In the genomic region with DNA sequence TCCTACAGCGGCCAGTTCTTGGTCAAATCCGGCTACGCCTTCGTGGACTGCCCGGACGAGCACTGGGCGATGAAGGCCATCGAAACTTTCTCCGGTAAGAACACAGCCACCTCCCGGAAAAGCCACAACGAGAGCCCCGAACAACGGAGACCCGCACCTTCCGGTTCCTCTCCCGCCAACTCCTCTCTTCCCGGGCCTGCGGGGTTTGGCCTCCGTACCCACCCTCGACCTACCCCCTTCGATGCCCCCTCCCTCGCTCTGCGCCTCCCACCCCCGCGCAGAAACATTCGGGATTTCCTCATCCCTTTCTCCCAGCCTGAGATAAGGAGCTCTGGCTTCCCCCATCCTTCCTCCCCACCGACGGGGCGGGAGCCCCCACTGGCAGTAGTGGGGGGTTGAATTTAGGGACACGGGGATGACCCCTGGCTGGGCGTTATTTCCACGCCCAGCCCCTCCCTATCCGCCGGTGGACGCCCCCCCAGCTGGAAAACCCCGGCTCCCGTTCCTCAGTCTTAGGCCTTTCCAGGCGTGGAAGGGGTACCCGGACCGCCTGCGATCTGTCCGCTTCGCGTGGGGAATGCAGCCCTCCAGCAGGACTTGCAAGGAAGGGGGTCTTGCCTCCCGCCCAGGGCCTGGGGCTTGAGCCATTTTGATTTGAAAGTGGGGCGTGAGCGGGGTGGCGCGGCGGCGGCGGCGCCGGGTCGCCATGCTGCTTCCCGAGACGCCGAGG, we compare ENCODE assay signal across 8 cellular contexts. TPM values are rescaled to one million over a fixed set of nuclear protein-coding genes. Genes with fewer than 3 reads are reported as not detected.
DNase-seq lines count a peak whose midpoint lies in the region; ATAC-seq and TF ChIP-seq lines count a peak whose summit lies in the region.

No MANE protein-coding gene starts in this region.

- H3K9ac ChIP-seq in NT2/D1 (ENCODE audit: insufficient read length, low read depth), result peak overlapping the region; percentile 100

- H3K4me3 ChIP-seq in NT2/D1 (ENCODE audit: insufficient read length, low read depth), result peak overlapping the region; percentile 91
- H3K4me3 ChIP-seq in osteoblast (ENCODE audit: insufficient read depth, low read length), result peak overlapping the region; percentile 79

- H2AFZ ChIP-seq in osteoblast (ENCODE audit: low read length), result peak overlapping the region; percentile 86

- H3K9me3 ChIP-seq in NT2/D1 (ENCODE audit: insufficient read depth, low read length) (no peaks in the 10 kb centered on the region), osteoblast (ENCODE audit: low read depth, low read length) (no peaks in the 10 kb centered on the region)

- H3K27ac Mint-ChIP-seq in effector memory CD8-positive, alpha-beta T cell, result peak overlapping the region; percentile 35 to 41

- H3K79me2 ChIP-seq in osteoblast (ENCODE audit: insufficient read depth, low read length), result peaks cover 36% of the 10 kb centered on the region

- DNase-seq in GM10266 (ENCODE audit: extremely low spot score), result peak; percentile 42
- no peak for DNase-seq in NT2/D1 (ENCODE audit: low read depth, low spot score)
- no peak for DNase-seq in effector memory CD8-positive, alpha-beta T cell
- peak; percentile 87 for DNase-seq in osteoblast (ENCODE audit: insufficient read length, low spot score, missing footprints)
- no peak for DNase-seq in cerebellar nuclear complex (lab: John Stamatoyannopoulos, UW)

- H3K9me3 Mint-ChIP-seq in effector memory CD8-positive, alpha-beta T cell, result no peaks in the 10 kb centered on the region

- H3K4me2 ChIP-seq in osteoblast (ENCODE audit: insufficient read depth, low read length), result peak overlapping the region; percentile 79

- ATAC-seq in effector memory CD8-positive, alpha-beta T cell (replicated peaks), result no peak
- no peak for ATAC-seq in GM19328 (IDR thresholded peaks at IDR 0.05; ENCODE audit: unreplicated experiment)
- no peak for ATAC-seq in GM21825 (IDR thresholded peaks at IDR 0.05; ENCODE audit: unreplicated experiment)
- ATAC-seq in HG03159 (IDR thresholded peaks at IDR 0.05; ENCODE audit: unreplicated experiment), result no peak

- peak overlapping the region; percentile 45 for H3K27ac ChIP-seq in osteoblast (ENCODE audit: low read depth, low read length)

- H3K36me3 ChIP-seq in NT2/D1 (ENCODE audit: insufficient read depth, insufficient read length, low read length), result peaks cover 38% of the 10 kb centered on the region
- no peaks in the 10 kb centered on the region for H3K36me3 ChIP-seq in osteoblast (ENCODE audit: insufficient read depth, low read length)

- no peaks in the 10 kb centered on the region for H4K20me1 ChIP-seq in osteoblast (ENCODE audit: insufficient read depth, low read length)

- peaks cover 22% of the 10 kb centered on the region for H3K36me3 Mint-ChIP-seq in effector memory CD8-positive, alpha-beta T cell (ENCODE audit: insufficient read depth)

- H3K27me3 ChIP-seq in NT2/D1 (ENCODE audit: insufficient read depth, insufficient read length) (no peaks in the 10 kb centered on the region), osteoblast (ENCODE audit: insufficient read depth, low read length) (peaks cover 95% of the 10 kb centered on the region)

- H3K4me1 ChIP-seq in NT2/D1 (ENCODE audit: insufficient read depth, insufficient read length) (no peaks in the 10 kb centered on the region), osteoblast (ENCODE audit: insufficient read depth, low read length) (peaks cover 26% of the 10 kb centered on the region)

- H3K27me3 Mint-ChIP-seq in effector memory CD8-positive, alpha-beta T cell, result peaks cover 91 to 98% of the 10 kb centered on the region in 2 donors

- TF ChIP-seq CTCF in GM10266 (IDR thresholded peaks at IDR 0.05; ENCODE audit: control insufficient read depth, insufficient read depth, low read depth, missing control alignments) (no peak), osteoblast (IDR thresholded peaks at IDR 0.05; ENCODE audit: extremely low read depth, low read depth, low read length) (no peak)

- peaks cover 19 to 20% of the 10 kb centered on the region in 2 donors for H3K4me1 Mint-ChIP-seq in effector memory CD8-positive, alpha-beta T cell (ENCODE audit: low read depth in 2 of 2)

- H3K4me3 Mint-ChIP-seq in effector memory CD8-positive, alpha-beta T cell, result peak overlapping the region; percentile 73 to 77

RNA-seq across cellular contexts. Expression of a gene that starts 0.8 kb away (rescaled TPM):
- 0.59 and 1.4 TPM in 2 replicates for total RNA-seq in osteoblast

RNA-seq across cellular contexts. Expression of a gene that starts 29.6 kb away (rescaled TPM):
- total RNA-seq in osteoblast, result not detected in 2 replicates

RNA-seq across cellular contexts. Expression of a gene that starts 53.4 kb away (rescaled TPM):
- total RNA-seq in osteoblast, result 63.7 and 72.5 TPM in 2 replicates

Comparison
In these comparisons a context has a peak if more than half of its experiments do, and no peak if none do; other contexts are left out.
1. DNase-seq: peak in GM10266 (single experiment) and osteoblast (single experiment); none in NT2/D1 (single experiment), effector memory CD8-positive, alpha-beta T cell (0 of 3) and cerebellar nuclear complex (0 of 2).